22 cellular contexts compared by ENCODE assay signal in genomic region chr4:35364321-35364870, GRCh38.
A peak's percentile ranks its signal among the peaks of the same experiment; 100 is the strongest.
DNase-seq lines count a peak whose midpoint lies in the region; ATAC-seq and TF ChIP-seq lines count a peak whose summit lies in the region.
"Had no signal": no experiment of that assay in that cellular context is flagged by ENCODE, and none has a peak within 500 bp of the region (broad histone marks: within the 10 kb centered on the region; RNA-seq: fewer than 3 reads in every experiment).

No MANE protein-coding gene starts in this region.

- H2AK5ac ChIP-seq in trophoblast cell (ENCODE audit: low read length), result no peak overlapping the region

- peak overlapping the region; percentile 83 for H2AFZ ChIP-seq in GM23338
- peak overlapping the region; percentile 17 for H2AFZ ChIP-seq in trophoblast cell (ENCODE audit: insufficient read depth, low read length, poor library complexity)
- H2AFZ ChIP-seq: PC-9 had no signal

- WGBS in trophoblast cell (ENCODE audit: extremely low coverage, insufficient coverage, insufficient read length), result no CpG with 5 or more reads among the region's 1 CpG

- H3K23ac ChIP-seq in trophoblast cell (ENCODE audit: low read length), result no peak overlapping the region

- peaks cover 2% of the 10 kb centered on the region for H3K27me3 Mint-ChIP-seq in GM23338 (ENCODE audit: insufficient read depth, low read depth, poor library complexity)
- H3K27me3 Mint-ChIP-seq in mesothelial cell of epicardium (ENCODE audit: low read depth), result no peaks in the 10 kb centered on the region
- H3K27me3 Mint-ChIP-seq in T-helper 17 cell, result no peaks in the 10 kb centered on the region

- H3K4me1 Mint-ChIP-seq in GM23338, result peaks cover 7% of the 10 kb centered on the region
- peaks cover 10% of the 10 kb centered on the region for H3K4me1 Mint-ChIP-seq in mesothelial cell of epicardium
- no peaks in the 10 kb centered on the region for H3K4me1 Mint-ChIP-seq in T-helper 17 cell

- H3K4me3 ChIP-seq in GM23338 (no peak overlapping the region), trophoblast cell (ENCODE audit: low read depth, low read length) (no peak overlapping the region)
- H3K4me3 ChIP-seq: PC-9 had no signal

- no peaks in the 10 kb centered on the region for H3F3A ChIP-seq in GM23338 (replicated peaks; ENCODE audit: low read depth)

- H3K4ac ChIP-seq in trophoblast cell (ENCODE audit: low read depth, low read length), result no peak overlapping the region

- peaks cover 7% of the 10 kb centered on the region for H3K4me1 ChIP-seq in GM23338 (ENCODE audit: insufficient read depth)
- peaks cover 8 to 9% of the 10 kb centered on the region in 2 experiments for H3K4me1 ChIP-seq in trophoblast cell (ENCODE audit: control insufficient read depth in 1 of 2, insufficient read depth in 2 of 2, low read length in 2 of 2)

- ATAC-seq in GM23338 (no peak), T-helper 17 cell (no peak)

- peaks cover 2% of the 10 kb centered on the region for H3K79me1 ChIP-seq in trophoblast cell (ENCODE audit: low read length)

- H3K36me3 Mint-ChIP-seq in GM23338 (ENCODE audit: low read depth) (peaks cover 3% of the 10 kb centered on the region; the same call in 1 of the 3 replicates), mesothelial cell of epicardium (peaks cover 8% of the 10 kb centered on the region), T-helper 17 cell (ENCODE audit: low read depth) (no peaks in the 10 kb centered on the region)

- no peak overlapping the region for H3K18ac ChIP-seq in trophoblast cell (ENCODE audit: low read length)

- no peak overlapping the region for H3K9ac ChIP-seq in trophoblast cell (ENCODE audit: low read length)

- H3K9me3 ChIP-seq in trophoblast cell (ENCODE audit: insufficient read depth, low read depth, low read length), result no peaks in the 10 kb centered on the region
- H3K9me3 ChIP-seq in T-helper 17 cell (ENCODE audit: control insufficient read depth, low read length, poor library complexity, severe bottlenecking), result peaks cover 10% of the 10 kb centered on the region

- no peak overlapping the region for H4K12ac ChIP-seq in trophoblast cell (ENCODE audit: low read depth, low read length)

- peak overlapping the region; percentile 19 for H2BK12ac ChIP-seq in trophoblast cell (ENCODE audit: low read length)

- H3K4me2 ChIP-seq in GM23338 (no peak overlapping the region), trophoblast cell (ENCODE audit: low read length) (no peak overlapping the region)
- H3K4me2 ChIP-seq: PC-9 had no signal

- H4K8ac ChIP-seq in trophoblast cell (ENCODE audit: low read depth, low read length), result no peak overlapping the region

- TF ChIP-seq CTCF in GM23338 (conservative IDR thresholded peaks at IDR 0.05; ENCODE audit: low read depth in 2 of 2) (no peak), mesothelial cell of epicardium (IDR thresholded peaks at IDR 0.05; ENCODE audit: unreplicated experiment) (no peak)

- H2BK120ac ChIP-seq in trophoblast cell (ENCODE audit: insufficient read depth, low read length, poor library complexity), result no peak overlapping the region

- H3K27ac Mint-ChIP-seq in GM23338, result no peak overlapping the region
- H3K27ac Mint-ChIP-seq in mesothelial cell of epicardium, result peak overlapping the region; percentile 73
- no peak overlapping the region for H3K27ac Mint-ChIP-seq in T-helper 17 cell
- H3K27ac Mint-ChIP-seq: HFFc6 had no signal

- no peak overlapping the region for H2BK5ac ChIP-seq in trophoblast cell (ENCODE audit: low read depth, low read length, poor library complexity)

- no peaks in the 10 kb centered on the region for H3K79me2 ChIP-seq in GM23338 (replicated peaks; ENCODE audit: insufficient read depth)
- H3K79me2 ChIP-seq in trophoblast cell (ENCODE audit: control insufficient read depth, insufficient read depth, low read length, poor library complexity), result no peaks in the 10 kb centered on the region

- peaks cover 4% of the 10 kb centered on the region; the same call in 1 of the 2 replicates for H3K9me2 ChIP-seq in GM23338 (ENCODE audit: insufficient read depth)

- H3K14ac ChIP-seq in trophoblast cell (ENCODE audit: low read length), result no peak overlapping the region

- H3K36me3 ChIP-seq in GM23338 (ENCODE audit: insufficient read depth), result no peaks in the 10 kb centered on the region
- H3K36me3 ChIP-seq in trophoblast cell (ENCODE audit: control insufficient read depth in 1 of 2, insufficient read depth in 2 of 2, low read length in 2 of 2), result no peaks in the 10 kb centered on the region

- H3K27ac ChIP-seq in GM23338 (ENCODE audit: low read depth), result no peak overlapping the region
- H3K27ac ChIP-seq in trophoblast cell (ENCODE audit: low read depth, low read length), result no peak overlapping the region
- H3K27ac ChIP-seq: HL-60, PC-9 had no signal

- H3K27me3 ChIP-seq in GM23338 (ENCODE audit: insufficient read depth), result no peaks in the 10 kb centered on the region
- H3K27me3 ChIP-seq in trophoblast cell (ENCODE audit: insufficient read depth, low read length), result no peaks in the 10 kb centered on the region

- H4K91ac ChIP-seq in trophoblast cell (ENCODE audit: low read depth, low read length), result no peak overlapping the region

- DNase-seq in GM23338 (ENCODE audit: low spot score) (no peak), NCI-H69 (lab: John Stamatoyannopoulos, UW) (peak; percentile 23), mesothelial cell of epicardium (ENCODE audit: low spot score in 2 of 2, unreplicated experiment in 2 of 2) (no peak), trophoblast cell (no peak), T-helper 17 cell (no peak), NCI-H524 treated with DMSO at 0.1 percent for 48 hours (lab: John Stamatoyannopoulos, UW) (no peak)
- DNase-seq in activated naive CD4-positive, alpha-beta T cell (lab: John Stamatoyannopoulos, UW), result no peak
- DNase-seq: DMS53, GF-D8, H7, HFFc6, KBM-7, NCI-H1092 treated with DMSO at 0.1 percent for 48 hours, NCI-H146, NCI-H2029, NCI-H2171 treated with DMSO at 0.1 percent for 48 hours, NCI-H748 treated with DMSO at 0.1 percent for 48 hours, PC-9, RPMI8226, SHP77, SW 1271 had no signal

- H3K4me3 Mint-ChIP-seq in GM23338, result no peak overlapping the region
- H3K4me3 Mint-ChIP-seq in mesothelial cell of epicardium, result no peak overlapping the region
- H3K4me3 Mint-ChIP-seq in T-helper 17 cell, result no peak overlapping the region
- H3K4me3 Mint-ChIP-seq: HFFc6 had no signal

- H4K20me1 ChIP-seq in GM23338 (replicated peaks; ENCODE audit: insufficient read depth), result no peaks in the 10 kb centered on the region

- H3K9me3 Mint-ChIP-seq in GM23338 (peaks cover 6% of the 10 kb centered on the region; the same call in 1 of the 3 replicates), mesothelial cell of epicardium (peaks cover 44% of the 10 kb centered on the region)

TF ChIP-seq in GM23338, 12 proteins besides CTCF, POLR2A, EP300 and RAD21:
- no peak for TF ChIP-seq EZH2phosphoT487 (IDR thresholded peaks at IDR 0.05; ENCODE audit: unreplicated experiment)
